1 cellular context compared by ENCODE assay signal in genomic region chr6:133055527-133055966, GRCh38.
TF ChIP-seq lines count a peak whose summit lies in the region.

No MANE protein-coding gene starts in this region.

TF ChIP-seq in WTC11, 78 proteins besides CTCF, POLR2A, EP300 and RAD21:
- no peak for TF ChIP-seq OVOL2 (CRISPR knock-in tag; IDR thresholded peaks at IDR 0.05; ENCODE audit: borderline replicate concordance)
TF ChIP-seq in WTC11: peak in this region for 0.
